28 cellular contexts compared by ENCODE assay signal in genomic region chr6:36297511-36297910, GRCh38. TPM values are rescaled to one million over a fixed set of nuclear protein-coding genes. Genes with fewer than 3 reads are reported as not detected.
DNase-seq lines count a peak whose midpoint lies in the region; TF ChIP-seq lines count a peak whose summit lies in the region.
"Had no signal": no experiment of that assay in that cellular context is flagged by ENCODE, and none has a peak within 500 bp of the region (broad histone marks: within the 10 kb centered on the region; RNA-seq: fewer than 3 reads in every experiment).

No MANE protein-coding gene starts in this region.

- peak overlapping the region; percentile 61 for H3K27ac Mint-ChIP-seq in nephron progenitor cell
- H3K27ac Mint-ChIP-seq in activated T-helper 1 cell treated with anti-CD3 and anti-CD28 coated beads, Interleukin-12 subunit alpha, Interleukin-12 subunit beta, Interleukin-2, Interleukin-4 antibody, amounts not matched to agents 30 ng/mL and 10 ng/mL and 1 ng/mL, durations not matched to agents 14 hours and 24 hours and 36 hours: no peak overlapping the region
- H3K27ac Mint-ChIP-seq: B cell; CD8-positive, alpha-beta memory T cell; HFFc6 had no signal

- peaks cover 25% of the 10 kb centered on the region for H3K27me3 Mint-ChIP-seq in nephron progenitor cell (ENCODE audit: low read depth, poor library complexity)
- H3K27me3 Mint-ChIP-seq in activated T-helper 1 cell treated with anti-CD3 and anti-CD28 coated beads, Interleukin-12 subunit alpha, Interleukin-12 subunit beta, Interleukin-2, Interleukin-4 antibody, amounts not matched to agents 30 ng/mL and 10 ng/mL and 1 ng/mL, durations not matched to agents 14 hours and 24 hours and 36 hours (ENCODE audit: insufficient read depth): peaks cover 24% of the 10 kb centered on the region

- H3K9me3 Mint-ChIP-seq in nephron progenitor cell: no peaks in the 10 kb centered on the region
- no peaks in the 10 kb centered on the region for H3K9me3 Mint-ChIP-seq in activated T-helper 1 cell treated with anti-CD3 and anti-CD28 coated beads, Interleukin-12 subunit alpha, Interleukin-12 subunit beta, Interleukin-2, Interleukin-4 antibody, amounts not matched to agents 30 ng/mL and 10 ng/mL and 1 ng/mL, durations not matched to agents 14 hours and 24 hours and 36 hours
- H3K9me3 Mint-ChIP-seq: CD8-positive, alpha-beta memory T cell; HFFc6 had no signal

- peak overlapping the region; percentile 74 for H3K9ac ChIP-seq in adipocyte (ENCODE audit: low read length)
- H3K9ac ChIP-seq: SK-N-SH had no signal

- H3K4me3 ChIP-seq in adipocyte (ENCODE audit: low read length) (no peak overlapping the region), epithelial cell of esophagus (ENCODE audit: low read length) (no peak overlapping the region), esophagus muscularis mucosa (no peak overlapping the region)
- H3K4me3 ChIP-seq: A549, HAP-1 had no signal

- no peak overlapping the region for H3K4me3 Mint-ChIP-seq in nephron progenitor cell
- H3K4me3 Mint-ChIP-seq in activated T-helper 1 cell treated with anti-CD3 and anti-CD28 coated beads, Interleukin-12 subunit alpha, Interleukin-12 subunit beta, Interleukin-2, Interleukin-4 antibody, amounts not matched to agents 30 ng/mL and 10 ng/mL and 1 ng/mL, durations not matched to agents 14 hours and 24 hours and 36 hours: no peak overlapping the region
- H3K4me3 Mint-ChIP-seq: B cell; CD8-positive, alpha-beta memory T cell; HFFc6 had no signal

- TF ChIP-seq POLR2A in esophagus muscularis mucosa (IDR thresholded peaks at IDR 0.05; ENCODE audit: low read depth): no peak

- no peak for DNase-seq in adipocyte (ENCODE audit: low read depth)
- peak; percentile 13 for DNase-seq in epithelial cell of esophagus (ENCODE audit: low read depth)
- DNase-seq in nephron progenitor cell: no peak
- peak; percentile 49 for DNase-seq in superior temporal gyrus (ENCODE audit: extremely low spot score)
- DNase-seq in esophagus muscularis mucosa (ENCODE audit: extremely low spot score): no peak
- no peak for DNase-seq in activated T-cell treated with anti-CD3 and anti-CD28 coated beads, Interleukin-2, amount 50 U/mL, for 1 hour
- DNase-seq in activated T-helper 1 cell treated with anti-CD3 and anti-CD28 coated beads, Interleukin-12 subunit alpha, Interleukin-12 subunit beta, Interleukin-2, Interleukin-4 antibody, amounts not matched to agents 30 ng/mL and 10 ng/mL and 1 ng/mL, durations not matched to agents 14 hours and 24 hours and 36 hours (ENCODE audit: low spot score): no peak
- DNase-seq: CD8-positive, alpha-beta memory T cell; DMS 273 treated with DMSO at 0.1 percent for 48 hours; DMS79; GOT3; HFFc6; Karpas-422; NCI-H1092 treated with DMSO at 0.1 percent for 48 hours; NCI-H1436; NCI-H187; NCI-H2081 treated with DMSO at 0.1 percent for 48 hours; NCI-H524; NCI-H774; NK-92 treated with Interleukin-12 subunit alpha and Interleukin-12 subunit beta, amount 100 ng/mL, for 24 hours; PC-3; SK-N-SH had no signal

- intact Hi-C loops in esophagus muscularis mucosa (cut with DNase I): no loop called here
- intact Hi-C loops in activated T-helper 1 cell treated with anti-CD3 and anti-CD28 coated beads, Interleukin-12 subunit alpha, Interleukin-12 subunit beta, Interleukin-2, Interleukin-4 antibody, amounts not matched to agents 30 ng/mL and 10 ng/mL and 1 ng/mL, durations not matched to agents 14 hours and 24 hours and 36 hours (cut with micrococcal nuclease): no loop called here

- peaks cover 23% of the 10 kb centered on the region for H3K4me1 Mint-ChIP-seq in nephron progenitor cell
- peaks cover 5% of the 10 kb centered on the region for H3K4me1 Mint-ChIP-seq in activated T-helper 1 cell treated with anti-CD3 and anti-CD28 coated beads, Interleukin-12 subunit alpha, Interleukin-12 subunit beta, Interleukin-2, Interleukin-4 antibody, amounts not matched to agents 30 ng/mL and 10 ng/mL and 1 ng/mL, durations not matched to agents 14 hours and 24 hours and 36 hours (ENCODE audit: low read depth)

- no peak overlapping the region for H3K27ac ChIP-seq in esophagus muscularis mucosa (replicated peaks in 1 of 4)
- H3K27ac ChIP-seq: A549, C4-2B had no signal

- TF ChIP-seq EP300 in esophagus muscularis mucosa (IDR thresholded peaks at IDR 0.05): no peak

- no peaks in the 10 kb centered on the region for H3K36me3 ChIP-seq in adipocyte (ENCODE audit: control insufficient read depth, insufficient read depth, low read length, severe bottlenecking)
- H3K36me3 ChIP-seq in esophagus muscularis mucosa: no peaks in the 10 kb centered on the region
- H3K36me3 ChIP-seq: HAP-1 had no signal

- TF ChIP-seq CTCF in epithelial cell of esophagus (IDR thresholded peaks at IDR 0.05; ENCODE audit: insufficient read depth, low read depth, low read length, missing control alignments) (no peak), nephron progenitor cell (IDR thresholded peaks at IDR 0.05) (no peak), esophagus muscularis mucosa (IDR thresholded peaks at IDR 0.05) (no peak)

- H3K4me1 ChIP-seq in adipocyte (ENCODE audit: control insufficient read depth, insufficient read depth, low read length) (peaks cover 41% of the 10 kb centered on the region), esophagus muscularis mucosa (peaks cover 0 to 10% (median 4%) of the 10 kb centered on the region in 4 donors)
- H3K4me1 ChIP-seq: A549, HAP-1 had no signal

- 73% methylated on average over 7 of the region's 7 CpGs for WGBS in esophagus muscularis mucosa

- H3K36me3 Mint-ChIP-seq in nephron progenitor cell (ENCODE audit: low read depth): no peaks in the 10 kb centered on the region
- H3K36me3 Mint-ChIP-seq in activated T-helper 1 cell treated with anti-CD3 and anti-CD28 coated beads, Interleukin-12 subunit alpha, Interleukin-12 subunit beta, Interleukin-2, Interleukin-4 antibody, amounts not matched to agents 30 ng/mL and 10 ng/mL and 1 ng/mL, durations not matched to agents 14 hours and 24 hours and 36 hours (ENCODE audit: low read depth): no peaks in the 10 kb centered on the region
- H3K36me3 Mint-ChIP-seq: CD8-positive, alpha-beta memory T cell had no signal

- H3K27me3 ChIP-seq in adipocyte (replicated peaks; ENCODE audit: control insufficient read depth, insufficient read depth, low read length) (no peaks in the 10 kb centered on the region), esophagus muscularis mucosa (peaks cover 0 to 18% (median 0%) of the 10 kb centered on the region in 4 donors)

- no peaks in the 10 kb centered on the region for H3K9me3 ChIP-seq in adipocyte (ENCODE audit: control insufficient read depth, low read length)
- no peaks in the 10 kb centered on the region for H3K9me3 ChIP-seq in esophagus muscularis mucosa
- H3K9me3 ChIP-seq: A549, HAP-1, SK-N-SH had no signal

RNA-seq across cellular contexts. Expression of gene PNPLA1, which starts 27.7 kb away (rescaled TPM):
- total RNA-seq in esophagus muscularis mucosa: under 1 TPM in 1 of 4 donors, not detected in 3; 0.33 TPM
- total RNA-seq in activated T-helper 1 cell treated with anti-CD3 and anti-CD28 coated beads, Interleukin-12 subunit alpha, Interleukin-12 subunit beta, Interleukin-2, Interleukin-4 antibody, amounts not matched to agents 30 ng/mL and 10 ng/mL and 1 ng/mL, durations not matched to agents 14 hours and 24 hours and 36 hours: not detected in 2 replicates
- total RNA-seq: CD8-positive, alpha-beta memory T cell; HepG2; HFFc6 had no signal

RNA-seq across cellular contexts. Expression of gene BNIP5, which starts 39.2 kb away (rescaled TPM):
- not detected for total RNA-seq in esophagus muscularis mucosa
- total RNA-seq in activated T-helper 1 cell treated with anti-CD3 and anti-CD28 coated beads, Interleukin-12 subunit alpha, Interleukin-12 subunit beta, Interleukin-2, Interleukin-4 antibody, amounts not matched to agents 30 ng/mL and 10 ng/mL and 1 ng/mL, durations not matched to agents 14 hours and 24 hours and 36 hours: not detected in 2 replicates
- total RNA-seq: CD8-positive, alpha-beta memory T cell; HepG2; HFFc6; HT1080; PC-3 had no signal

Comparison
In these comparisons a context has a peak if more than half of its experiments do, and no peak if none do; other contexts are left out.
1. DNase-seq: peak in epithelial cell of esophagus (single experiment) and superior temporal gyrus (single experiment); none in adipocyte (single experiment), nephron progenitor cell (single experiment), esophagus muscularis mucosa (single experiment), activated T-cell treated with anti-CD3 and anti-CD28 coated beads, Interleukin-2, amount 50 U/mL, for 1 hour (single experiment) and activated T-helper 1 cell treated with anti-CD3 and anti-CD28 coated beads, Interleukin-12 subunit alpha, Interleukin-12 subunit beta, Interleukin-2, Interleukin-4 antibody, amounts not matched to agents 30 ng/mL and 10 ng/mL and 1 ng/mL, durations not matched to agents 14 hours and 24 hours and 36 hours (single experiment).